In the genomic region with DNA sequence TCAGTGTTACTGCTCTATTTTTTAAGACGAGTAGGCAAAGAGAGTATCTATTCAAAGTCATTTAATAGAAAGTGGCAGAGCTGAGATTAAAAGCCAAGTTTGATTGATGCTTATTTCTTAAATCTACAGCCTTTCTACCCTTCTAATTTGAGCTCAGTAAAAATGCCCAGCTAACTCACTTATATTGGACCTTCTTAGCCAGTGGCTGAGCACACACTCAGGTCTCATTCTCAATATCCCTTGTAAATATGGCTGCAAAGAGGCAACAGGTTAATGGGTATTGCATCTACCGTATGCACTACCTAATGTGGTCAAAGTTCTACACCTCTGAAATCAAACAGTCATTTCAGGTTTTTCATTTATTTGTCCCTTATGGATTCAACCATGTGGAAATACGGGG, we compare ENCODE assay signal across 18 cellular contexts. TPM values are rescaled to one million over a fixed set of nuclear protein-coding genes. Genes with fewer than 3 reads are reported as not detected.
DNase-seq lines count a peak whose midpoint lies in the region; TF ChIP-seq lines count a peak whose summit lies in the region.
"Had no signal": no experiment of that assay in that cellular context is flagged by ENCODE, and none has a peak within 500 bp of the region (broad histone marks: within the 10 kb centered on the region; RNA-seq: fewer than 3 reads in every experiment).

No MANE protein-coding gene starts in this region.

- no peak overlapping the region for H3K4me3 Mint-ChIP-seq in osteocyte (ENCODE audit: unreplicated experiment)
- H3K4me3 Mint-ChIP-seq: B cell; CD4-positive, alpha-beta T cell; CD8-positive, alpha-beta T cell had no signal

- H3K4me3 ChIP-seq in HEK293 (ENCODE audit: low read depth, low read length) (no peak overlapping the region), hepatocyte (no peak overlapping the region)
- H3K4me3 ChIP-seq: A549; BLaER1 treated with 17β-estradiol and CSF1 and Interleukin-3, amounts not matched to agents 10 nM and 100 nM had no signal

- no peaks in the 10 kb centered on the region for H3K36me3 ChIP-seq in HEK293 (ENCODE audit: control insufficient read depth in 2 of 2, insufficient read depth in 1 of 2, low read length in 2 of 2)
- H3K36me3 ChIP-seq in hepatocyte (replicated peaks; ENCODE audit: insufficient read depth, low read depth): no peaks in the 10 kb centered on the region
- H3K36me3 ChIP-seq: BLaER1 treated with 17β-estradiol and CSF1 and Interleukin-3, amounts not matched to agents 10 nM and 100 nM had no signal

- peaks cover 10% of the 10 kb centered on the region for H3K9me3 Mint-ChIP-seq in osteocyte (ENCODE audit: unreplicated experiment)

- H3K27ac ChIP-seq in HEK293 (ENCODE audit: extremely low read depth, low read depth, low read length) (no peak overlapping the region), hepatocyte (no peak overlapping the region)
- H3K27ac ChIP-seq: 22Rv1; A549; BLaER1 treated with 17β-estradiol and CSF1 and Interleukin-3, amounts not matched to agents 10 nM and 100 nM; C4-2B had no signal

- no peak overlapping the region for H3K4me2 ChIP-seq in hepatocyte
- H3K4me2 ChIP-seq: A549; BLaER1 treated with 17β-estradiol and CSF1 and Interleukin-3, amounts not matched to agents 10 nM and 100 nM had no signal

- TF ChIP-seq CTCF in HEK293 (tag by site-specific recombination; IDR thresholded peaks at IDR 0.05) (no peak), osteocyte (IDR thresholded peaks at IDR 0.05) (no peak), hepatocyte (IDR thresholded peaks at IDR 0.05; ENCODE audit: poor library complexity) (no peak)

- peaks cover 13% of the 10 kb centered on the region for H3K4me1 ChIP-seq in HEK293 (ENCODE audit: control insufficient read depth, insufficient read depth, low read length)
- H3K4me1 ChIP-seq in hepatocyte (ENCODE audit: insufficient read depth): no peaks in the 10 kb centered on the region
- H3K4me1 ChIP-seq: BLaER1 treated with 17β-estradiol and CSF1 and Interleukin-3, amounts not matched to agents 10 nM and 100 nM had no signal

- peaks cover 14% of the 10 kb centered on the region for H3K79me2 ChIP-seq in hepatocyte

- no peaks in the 10 kb centered on the region for H4K20me1 ChIP-seq in hepatocyte (ENCODE audit: insufficient read depth, poor library complexity, severe bottlenecking)
- H4K20me1 ChIP-seq: BLaER1 treated with 17β-estradiol and CSF1 and Interleukin-3, amounts not matched to agents 10 nM and 100 nM had no signal

- DNase-seq in NCI-H146 (lab: John Stamatoyannopoulos, UW) (peak; percentile 26), NCI-H146 treated with DMSO at 0.1 percent for 48 hours (lab: John Stamatoyannopoulos, UW; ENCODE audit: unreplicated experiment) (no peak), osteocyte (ENCODE audit: extremely low spot score, unreplicated experiment) (no peak), hepatocyte (ENCODE audit: low spot score) (no peak)
- DNase-seq: AML-193; Caco-2; Calu3; CD4-positive, alpha-beta T cell; CD8-positive, alpha-beta T cell; DMS79 treated with DMSO at 0.1 percent for 48 hours; GF-D8 had no signal

- no peaks in the 10 kb centered on the region for H3K9me2 ChIP-seq in hepatocyte (replicated peaks; ENCODE audit: insufficient read depth)

- peaks cover 2% of the 10 kb centered on the region for H3K36me3 Mint-ChIP-seq in osteocyte (ENCODE audit: unreplicated experiment)
- H3K36me3 Mint-ChIP-seq: CD8-positive, alpha-beta T cell had no signal

- peak overlapping the region; percentile 62 for H3K27ac Mint-ChIP-seq in osteocyte (ENCODE audit: unreplicated experiment)
- H3K27ac Mint-ChIP-seq: B cell; CD4-positive, alpha-beta T cell; CD8-positive, alpha-beta T cell had no signal

- no peaks in the 10 kb centered on the region for H3K9me3 ChIP-seq in HEK293 (ENCODE audit: control insufficient read depth, insufficient read depth, low read depth, low read length)
- H3K9me3 ChIP-seq in hepatocyte (ENCODE audit: low read depth): no peaks in the 10 kb centered on the region
- H3K9me3 ChIP-seq: A549; BLaER1 treated with 17β-estradiol and CSF1 and Interleukin-3, amounts not matched to agents 10 nM and 100 nM; Caco-2 had no signal

- CTCF ChIA-PET in HEK293 (lab: Yijun Ruan, JAX): interaction anchor here (0.5 to 1.6 kb wide), 4 partner anchors 9 to 1214 kb away, joined by 3 to 4 read pairs (median 3); no protein-coding TSS in a partner anchor

- no peak overlapping the region for H2AFZ ChIP-seq in hepatocyte

- 94% methylated on average over 3 of the region's 3 CpGs for whole genome bisulfite sequencing in hepatocyte (ENCODE audit: low lambda C conversion rate, missing lambda C conversion rate)

- H3K27me3 ChIP-seq in hepatocyte: no peaks in the 10 kb centered on the region

- no peaks in the 10 kb centered on the region for H3K27me3 Mint-ChIP-seq in osteocyte (ENCODE audit: unreplicated experiment)

- H3K4me1 Mint-ChIP-seq in osteocyte (ENCODE audit: unreplicated experiment): peaks cover 17% of the 10 kb centered on the region
- H3K4me1 Mint-ChIP-seq: B cell had no signal

- POLR2A ChIA-PET in HEK293 (lab: Yijun Ruan, JAX): no interaction called here

TF ChIP-seq in HEK293, 187 proteins besides CTCF, POLR2A, EP300 and RAD21:
- TF ChIP-seq ZBTB20 (tag by site-specific recombination; IDR thresholded peaks at IDR 0.05) (no peak), ZNF391 (tag by site-specific recombination; IDR thresholded peaks at IDR 0.05; ENCODE audit: borderline replicate concordance, low read depth) (no peak), ZNF529 (tag by site-specific recombination; IDR thresholded peaks at IDR 0.05; ENCODE audit: insufficient replicate concordance) (no peak), ZNF169 (tag by site-specific recombination; IDR thresholded peaks at IDR 0.05) (no peak), ZNF133 (tag by site-specific recombination; IDR thresholded peaks at IDR 0.05) (peak; percentile 94), KLF10 (tag by site-specific recombination; IDR thresholded peaks at IDR 0.05) (no peak), ZNF600 (tag by site-specific recombination; IDR thresholded peaks at IDR 0.05) (no peak), ZNF747 (tag by site-specific recombination; IDR thresholded peaks at IDR 0.05) (no peak), ZNF157 (tag by site-specific recombination; IDR thresholded peaks at IDR 0.05) (no peak), ZNF530 (tag by site-specific recombination; IDR thresholded peaks at IDR 0.05; ENCODE audit: low read depth) (no peak), SCRT2 (tag by site-specific recombination; IDR thresholded peaks at IDR 0.05) (peak; percentile 59), BCL11A (tag by site-specific recombination; IDR thresholded peaks at IDR 0.05; ENCODE audit: low read depth) (no peak)
- TF ChIP-seq, protein P1, sequence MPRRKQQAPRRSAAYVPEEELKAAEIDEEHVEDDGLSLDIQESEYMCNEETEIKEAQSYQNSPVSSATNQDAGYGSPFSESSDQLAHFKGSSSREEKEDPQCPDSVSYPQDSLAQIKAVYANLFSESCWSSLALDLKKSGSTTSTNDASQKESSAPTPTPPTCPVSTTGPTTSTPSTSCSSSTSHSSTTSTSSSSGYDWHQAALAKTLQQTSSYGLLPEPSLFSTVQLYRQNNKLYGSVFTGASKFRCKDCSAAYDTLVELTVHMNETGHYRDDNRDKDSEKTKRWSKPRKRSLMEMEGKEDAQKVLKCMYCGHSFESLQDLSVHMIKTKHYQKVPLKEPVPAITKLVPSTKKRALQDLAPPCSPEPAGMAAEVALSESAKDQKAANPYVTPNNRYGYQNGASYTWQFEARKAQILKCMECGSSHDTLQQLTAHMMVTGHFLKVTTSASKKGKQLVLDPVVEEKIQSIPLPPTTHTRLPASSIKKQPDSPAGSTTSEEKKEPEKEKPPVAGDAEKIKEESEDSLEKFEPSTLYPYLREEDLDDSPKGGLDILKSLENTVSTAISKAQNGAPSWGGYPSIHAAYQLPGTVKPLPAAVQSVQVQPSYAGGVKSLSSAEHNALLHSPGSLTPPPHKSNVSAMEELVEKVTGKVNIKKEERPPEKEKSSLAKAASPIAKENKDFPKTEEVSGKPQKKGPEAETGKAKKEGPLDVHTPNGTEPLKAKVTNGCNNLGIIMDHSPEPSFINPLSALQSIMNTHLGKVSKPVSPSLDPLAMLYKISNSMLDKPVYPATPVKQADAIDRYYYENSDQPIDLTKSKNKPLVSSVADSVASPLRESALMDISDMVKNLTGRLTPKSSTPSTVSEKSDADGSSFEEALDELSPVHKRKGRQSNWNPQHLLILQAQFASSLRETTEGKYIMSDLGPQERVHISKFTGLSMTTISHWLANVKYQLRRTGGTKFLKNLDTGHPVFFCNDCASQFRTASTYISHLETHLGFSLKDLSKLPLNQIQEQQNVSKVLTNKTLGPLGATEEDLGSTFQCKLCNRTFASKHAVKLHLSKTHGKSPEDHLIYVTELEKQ (tag by site-specific recombination; IDR thresholded peaks at IDR 0.05; ENCODE audit: borderline replicate concordance): no peak
- TF ChIP-seq, protein P2, sequence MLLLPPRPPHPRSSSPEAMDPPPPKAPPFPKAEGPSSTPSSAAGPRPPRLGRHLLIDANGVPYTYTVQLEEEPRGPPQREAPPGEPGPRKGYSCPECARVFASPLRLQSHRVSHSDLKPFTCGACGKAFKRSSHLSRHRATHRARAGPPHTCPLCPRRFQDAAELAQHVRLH (tag by site-specific recombination; IDR thresholded peaks at IDR 0.05): no peak

RNA-seq across cellular contexts. Expression of a gene that starts 6.7 kb away (rescaled TPM):
- total RNA-seq in osteocyte: 28.7 and 35.0 TPM in 2 replicates
- total RNA-seq in hepatocyte: 144 and 172 TPM in 2 replicates
- polyA plus RNA-seq in hepatocyte: 73.8 and 77.6 TPM in 2 replicates
- polyA plus RNA-seq: BJ had no signal
